Comparison of ENCODE assay signal across 18 cellular contexts in the genomic region with DNA sequence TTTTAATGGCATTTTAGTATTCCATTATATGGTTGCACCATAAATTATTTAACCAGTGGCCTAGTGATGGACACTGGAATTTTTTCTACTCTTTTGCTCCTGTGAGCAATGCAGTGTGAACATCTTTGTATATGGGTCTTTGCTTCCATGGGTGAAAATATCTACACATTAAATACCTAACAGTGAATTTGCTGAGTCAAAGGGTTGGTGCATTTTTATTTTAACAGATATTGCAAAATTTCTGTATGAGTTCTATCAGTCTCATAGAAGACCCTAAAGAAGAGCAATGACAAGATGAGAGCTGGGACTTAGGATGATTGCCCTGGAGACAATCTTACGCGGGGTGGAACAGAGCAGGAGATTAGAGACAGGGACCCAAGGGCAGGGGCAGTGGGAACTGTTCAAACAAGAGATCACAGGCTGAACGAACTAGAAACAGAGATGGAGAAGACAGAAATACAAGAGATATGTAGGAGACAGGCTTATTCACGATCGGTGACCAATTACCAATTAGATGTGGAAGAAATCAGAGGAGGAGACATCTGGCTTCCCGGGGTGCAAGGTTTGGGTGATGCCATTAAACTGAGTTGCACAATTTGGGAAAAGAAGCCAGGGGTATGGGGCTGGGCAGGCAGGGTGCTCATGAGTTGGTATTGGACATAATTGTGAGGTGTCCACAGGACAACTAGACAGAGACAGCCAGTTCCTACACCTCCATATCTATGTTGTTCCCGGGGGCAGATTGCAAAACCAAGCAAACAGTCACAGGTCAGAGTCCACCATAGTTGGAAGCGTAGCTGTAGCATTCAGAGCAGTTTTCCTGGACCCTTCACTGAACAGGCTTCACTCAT. TPM values are rescaled to one million over a fixed set of nuclear protein-coding genes. Genes with fewer than 3 reads are reported as not detected.
A peak's percentile ranks its signal among the peaks of the same experiment; 100 is the strongest.
DNase-seq lines count a peak whose midpoint lies in the region; ATAC-seq, FAIRE-seq and TF ChIP-seq lines count a peak whose summit lies in the region.
"Had no signal": no experiment of that assay in that cellular context is flagged by ENCODE, and none has a peak within 500 bp of the region (broad histone marks: within the 10 kb centered on the region; RNA-seq: fewer than 3 reads in every experiment).

No MANE protein-coding gene starts in this region.

- CTCF ChIA-PET in Calu3 (lab: Charles Lee): interaction anchor here (1.0 kb wide), 1 partner anchor 11 kb away, joined by 3 read pairs; no protein-coding TSS in a partner anchor
- CTCF ChIA-PET in WTC11 (lab: Charles Lee): no interaction called here
- CTCF ChIA-PET in HepG2 (lab: Yijun Ruan, JAX; ENCODE audit: low intra/inter-chr PET ratio, low total read pairs): no interaction called here

- peak overlapping the region; percentile 89 for H3K27ac ChIP-seq in HepG2 (ENCODE audit: extremely low read length, insufficient read depth, low read length)
- no peak overlapping the region for H3K27ac ChIP-seq in transverse colon

- peak; percentile 100 for FAIRE-seq in HepG2 (lab: Jason Lieb, UNC)
- FAIRE-seq: G401.6, K562 had no signal

- H3K36me3 ChIP-seq in HepG2 (replicated peaks in 1 of 2; ENCODE audit: control insufficient read depth in 1 of 2, insufficient read depth in 2 of 2, low read length in 2 of 2) (no peaks in the 10 kb centered on the region), transverse colon (no peaks in the 10 kb centered on the region)

- H3K9me3 Mint-ChIP-seq in Calu3 (ENCODE audit: low read depth, unreplicated experiment) (no peaks in the 10 kb centered on the region), WTC11 (no peaks in the 10 kb centered on the region)
- H3K9me3 Mint-ChIP-seq: GM23338 had no signal

- BruUV-seq in Calu3 (replicated peaks; lab: Mats Ljungman, UMichigan) (no TSS peak), HepG2 (replicated peaks; lab: Mats Ljungman, UMichigan) (no TSS peak)

- H3K36me3 Mint-ChIP-seq in Calu3 (ENCODE audit: insufficient read depth, unreplicated experiment) (no peaks in the 10 kb centered on the region), WTC11 (no peaks in the 10 kb centered on the region)

- DNase-seq in Calu3: peak; percentile 37
- DNase-seq in WTC11 (ENCODE audit: low spot score): no peak
- peak; percentile 96 for DNase-seq in HepG2 (ENCODE audit: low spot score)
- peak; percentile 30 for DNase-seq in transverse colon
- no peak for DNase-seq in NCI-H2196 treated with DMSO at 0.1 percent for 48 hours (lab: John Stamatoyannopoulos, UW; ENCODE audit: unreplicated experiment)
- no peak for DNase-seq in amygdala (lab: John Stamatoyannopoulos, UW)
- no peak for DNase-seq in activated CD4-positive, alpha-beta T cell treated with anti-CD3 and anti-CD28 coated beads for 1 hour
- DNase-seq: ACHN, C1 segment of cervical spinal cord, NCI-H1694 treated with DMSO at 0.1 percent for 48 hours, NCI-H510A, SHP77 treated with DMSO at 0.1 percent for 48 hours, SK-N-SH had no signal

- TF ChIP-seq EP300 in HepG2 (IDR thresholded peaks at IDR 0.05; ENCODE audit: low read depth in 2 of 2, low read length in 2 of 2) (peak; percentile 96 to 99), HepG2 (CRISPR knock-in tag; IDR thresholded peaks at IDR 0.05; ENCODE audit: borderline replicate concordance) (peak; percentile 95), transverse colon (IDR thresholded peaks at IDR 0.05; ENCODE audit: low read depth) (no peak)

- WGBS in HepG2 (ENCODE audit: low lambda C conversion rate): under 1% methylated on average over 7 of the region's 8 CpGs
- 81 to 89% methylated on average over 6 to 8 of the region's 8 CpGs for WGBS in transverse colon (ENCODE audit: low coverage in 1 of 2), 2 donors

- H3K4me1 Mint-ChIP-seq in Calu3 (ENCODE audit: low read depth, unreplicated experiment) (peaks cover 22% of the 10 kb centered on the region), WTC11 (0 out of 2 replicates have a peak, but pooled peaks cover 5% of the 10 kb centered on the region)
- H3K4me1 Mint-ChIP-seq: GM23338 had no signal

- H3K27me3 Mint-ChIP-seq in Calu3 (ENCODE audit: unreplicated experiment): peaks cover 29% of the 10 kb centered on the region
- no peaks in the 10 kb centered on the region for H3K27me3 Mint-ChIP-seq in WTC11 (ENCODE audit: low read depth)

- H4K20me1 ChIP-seq in HepG2 (ENCODE audit: insufficient read depth, low read length): no peaks in the 10 kb centered on the region

- intact Hi-C loops in Calu3 (cut with micrococcal nuclease; ENCODE audit: unreplicated experiment) (no loop called here), HepG2 (cut with micrococcal nuclease; ENCODE audit: unreplicated experiment) (loop anchor here (1.0 to 2.0 kb wide), 2 partner anchors 27 to 39 kb away; no protein-coding TSS in a partner anchor), transverse colon (cut with DNase I; ENCODE audit: low total_unique reads) (no loop called here)

- TF ChIP-seq CTCF in Calu3 (IDR thresholded peaks at IDR 0.05; ENCODE audit: unreplicated experiment): no peak
- TF ChIP-seq CTCF in WTC11 (IDR thresholded peaks at IDR 0.05): no peak
- no peak for TF ChIP-seq CTCF in HepG2 (CRISPR knock-in tag; IDR thresholded peaks at IDR 0.05)
- TF ChIP-seq CTCF in transverse colon (IDR thresholded peaks at IDR 0.05): no peak

- H3K4me2 ChIP-seq in HepG2 (ENCODE audit: low read depth, low read length): peak overlapping the region; percentile 87
- H3K4me2 ChIP-seq: GM23338, SK-N-SH had no signal

- peak; percentile 66 to 77 for TF ChIP-seq POLR2A in HepG2 (IDR thresholded peaks at IDR 0.05; ENCODE audit: insufficient read depth in 1 of 2, low read depth in 2 of 2, low read length in 2 of 2)
- no peak for TF ChIP-seq POLR2A in transverse colon (IDR thresholded peaks at IDR 0.05)

- no peaks in the 10 kb centered on the region for H3K79me2 ChIP-seq in HepG2 (ENCODE audit: insufficient read depth, low read length)

- in situ Hi-C loops in HepG2 (cut with HindIII; ENCODE audit: extremely low pct_ligation_motif_present, low pct_unique_long_range_greater_than_20kb): no loop called here
- in situ Hi-C loops in transverse colon (cut with MboI; ENCODE audit: low pct_ligation_motif_present in 1 of 4, low pct_unique_long_range_greater_than_20kb in 1 of 4, low sequenced_read_pairs in 3 of 4): loop anchor here in 1 of 4 donors (25.0 kb wide), 1 partner anchor 433 kb away; no protein-coding TSS in a partner anchor

- no peak overlapping the region for H3K27ac Mint-ChIP-seq in Calu3 (ENCODE audit: unreplicated experiment)
- no peak overlapping the region for H3K27ac Mint-ChIP-seq in WTC11
- H3K27ac Mint-ChIP-seq: GM23338 had no signal

- peaks cover 65% of the 10 kb centered on the region for H3K4me1 ChIP-seq in HepG2 (ENCODE audit: insufficient read depth, low read length)
- peaks cover 0 to 3% (median 0%) of the 10 kb centered on the region in 4 donors for H3K4me1 ChIP-seq in transverse colon

- H3K9me3 ChIP-seq in HepG2 (ENCODE audit: low read length): no peaks in the 10 kb centered on the region
- H3K9me3 ChIP-seq in transverse colon: no peaks in the 10 kb centered on the region
- H3K9me3 ChIP-seq: SK-N-SH had no signal

- H3K9ac ChIP-seq in HepG2 (ENCODE audit: insufficient read depth, low read depth, low read length): peak overlapping the region; percentile 58
- H3K9ac ChIP-seq: SK-N-SH had no signal

- ATAC-seq in WTC11 (no peak), HepG2 (peak; percentile 97)
- ATAC-seq: GM23338, HCT116, K562 had no signal

- no peaks in the 10 kb centered on the region for H3K27me3 ChIP-seq in HepG2 (ENCODE audit: control insufficient read depth in 1 of 2, insufficient read depth in 2 of 2, low read length in 2 of 2)
- peaks cover 4% of the 10 kb centered on the region for H3K27me3 ChIP-seq in transverse colon

- peak overlapping the region; percentile 36 for H2AFZ ChIP-seq in HepG2 (ENCODE audit: low read length)

- H3K4me3 ChIP-seq in HepG2 (replicated peaks in 1 of 3; ENCODE audit: insufficient read depth in 1 of 3, low read depth in 2 of 3, low read length in 3 of 3) (peak overlapping the region; percentile 57 to 61 (median 58)), transverse colon (no peak overlapping the region)
- H3K4me3 ChIP-seq: GM23338, K562 had no signal

- POLR2A ChIA-PET in WTC11 (lab: Charles Lee): no interaction called here
- POLR2A ChIA-PET in HepG2 (lab: Yijun Ruan, JAX): interaction anchor here (0.6 to 3.6 kb wide), 9 partner anchors 9 to 1571 kb away, joined by 3 to 36 read pairs (median 5); no protein-coding TSS in a partner anchor

- H3K4me3 Mint-ChIP-seq in Calu3 (ENCODE audit: low read depth, unreplicated experiment) (no peak overlapping the region), WTC11 (no peak overlapping the region)
- H3K4me3 Mint-ChIP-seq: GM23338 had no signal

- no peak; the same call in 1 of the 2 replicates for TF ChIP-seq RAD21 in HepG2 (CRISPR knock-in tag; IDR thresholded peaks at IDR 0.05)

RNA-seq across cellular contexts. Expression of gene LONP2, which starts 39.9 kb away (rescaled TPM):
- total RNA-seq in Calu3 (2022) (83.3 and 86.9 TPM in 2 replicates), WTC11 (2021) (28.4 to 32.4 TPM (median 30.9 TPM) in 3 replicates), HepG2 (2016; rRNA removed; fragmentation: Illumina TruSeq; extraction: Trizol) (63.3 and 85.6 TPM in 2 replicates), transverse colon (100 to 1,000 TPM in 1 of 4 donors, 10 to 100 TPM in 3; 51.3 to 104 (median 65.3) TPM)
- 26.7 and 27.2 TPM in 2 replicates for total RNA-seq in HepG2 (2016; cell fraction: cytosol; rRNA removed; fragmentation: Illumina TruSeq; extraction: Trizol; ENCODE audit: low read depth)
- 63.0 and 78.4 TPM in 2 replicates for total RNA-seq in HepG2 (2016; cell fraction: insoluble cytoplasmic fraction; rRNA removed; fragmentation: Illumina TruSeq; extraction: Trizol)
- total RNA-seq in HepG2 (2016; cell fraction: membrane; rRNA removed; fragmentation: Illumina TruSeq; extraction: Trizol): 27.7 and 32.4 TPM in 2 replicates
- 49.5 and 56.4 TPM in 2 replicates for total RNA-seq in HepG2 (2016; cell fraction: nucleus; rRNA removed; fragmentation: Illumina TruSeq; extraction: Trizol)
- polyA plus RNA-seq in HepG2 (2011; rRNA removed): 39.2 and 41.3 TPM in 2 replicates
- 22.8 and 26.7 TPM in 2 replicates for polyA plus RNA-seq in HepG2 (2011; cell fraction: cytosol; rRNA removed)
- polyA plus RNA-seq in HepG2 (2011; cell fraction: nucleus; rRNA removed): 42.5 and 46.5 TPM in 2 replicates
- 26.7 and 35.9 TPM in 2 replicates for polyA plus RNA-seq in HepG2 (2012)
- 3.8 and 4.6 TPM in 2 replicates for polyA plus RNA-seq in HepG2 (2016; cell fraction: cytosol; fragmentation: Illumina TruSeq; extraction: Trizol; ENCODE audit: low read depth)
- 47.9 and 51.0 TPM in 2 replicates for polyA plus RNA-seq in HepG2 (2016; cell fraction: insoluble cytoplasmic fraction; fragmentation: Illumina TruSeq; extraction: Trizol; ENCODE audit: low read depth)
- 7.6 and 10.0 TPM in 2 replicates for polyA plus RNA-seq in HepG2 (2016; cell fraction: membrane; fragmentation: Illumina TruSeq; extraction: Trizol; ENCODE audit: low read depth)
- 47.6 and 48.7 TPM in 2 replicates for polyA plus RNA-seq in HepG2 (2016; cell fraction: nucleus; fragmentation: Illumina TruSeq; extraction: Trizol; ENCODE audit: insufficient read depth, low read depth)
- polyA minus RNA-seq in HepG2 (2011; rRNA and poly(A)+ RNA removed; ENCODE audit: low replicate concordance): 88.6 and 115 TPM in 2 replicates
- 55.5 and 68.8 TPM in 2 replicates for polyA minus RNA-seq in HepG2 (2011; cell fraction: cytosol; rRNA and poly(A)+ RNA removed)
- polyA minus RNA-seq in HepG2 (2011; cell fraction: nucleus; rRNA and poly(A)+ RNA removed): 91.2 and 118 TPM in 2 replicates

RNA-seq across cellular contexts. Expression of gene ABCC11, which starts 43.1 kb away (rescaled TPM):
- total RNA-seq in Calu3 (2022) (0.26 and 0.56 TPM in 2 replicates), WTC11 (2021) (0.05 to 0.30 TPM in 2 of 3 replicates, not detected in the other), HepG2 (2016; rRNA removed; fragmentation: Illumina TruSeq; extraction: Trizol) (1.0 and 1.2 TPM in 2 replicates), transverse colon (10 to 100 TPM in 1 of 4 donors, under 1 TPM in 2, not detected in 1; 0.16 to 10.7 (median 0.27) TPM)
- total RNA-seq in HepG2 (2016; cell fraction: cytosol; rRNA removed; fragmentation: Illumina TruSeq; extraction: Trizol; ENCODE audit: low read depth): 0.09 and 0.20 TPM in 2 replicates
- total RNA-seq in HepG2 (2016; cell fraction: insoluble cytoplasmic fraction; rRNA removed; fragmentation: Illumina TruSeq; extraction: Trizol): 0.89 and 1.7 TPM in 2 replicates
- total RNA-seq in HepG2 (2016; cell fraction: membrane; rRNA removed; fragmentation: Illumina TruSeq; extraction: Trizol): 0.34 and 0.62 TPM in 2 replicates
- total RNA-seq in HepG2 (2016; cell fraction: nucleus; rRNA removed; fragmentation: Illumina TruSeq; extraction: Trizol): 0.62 and 0.81 TPM in 2 replicates
- 1.4 and 2.2 TPM in 2 replicates for polyA plus RNA-seq in HepG2 (2011; rRNA removed)
- 1.1 and 1.3 TPM in 2 replicates for polyA plus RNA-seq in HepG2 (2011; cell fraction: cytosol; rRNA removed)
- polyA plus RNA-seq in HepG2 (2011; cell fraction: nucleus; rRNA removed): 1.2 and 1.6 TPM in 2 replicates
- 0.80 and 1.1 TPM in 2 replicates for polyA plus RNA-seq in HepG2 (2012)
- polyA plus RNA-seq in HepG2 (2016; cell fraction: cytosol; fragmentation: Illumina TruSeq; extraction: Trizol; ENCODE audit: low read depth): 0.10 and 0.20 TPM in 2 replicates
- 1.0 and 1.2 TPM in 2 replicates for polyA plus RNA-seq in HepG2 (2016; cell fraction: insoluble cytoplasmic fraction; fragmentation: Illumina TruSeq; extraction: Trizol; ENCODE audit: low read depth)
- polyA plus RNA-seq in HepG2 (2016; cell fraction: membrane; fragmentation: Illumina TruSeq; extraction: Trizol; ENCODE audit: low read depth): 0.32 and 0.61 TPM in 2 replicates
- polyA plus RNA-seq in HepG2 (2016; cell fraction: nucleus; fragmentation: Illumina TruSeq; extraction: Trizol; ENCODE audit: insufficient read depth, low read depth): 0.83 and 1.9 TPM in 2 replicates
- 0.51 and 3.8 TPM in 2 replicates for polyA minus RNA-seq in HepG2 (2011; rRNA and poly(A)+ RNA removed; ENCODE audit: low replicate concordance)
- 0.88 and 1.8 TPM in 2 replicates for polyA minus RNA-seq in HepG2 (2011; cell fraction: cytosol; rRNA and poly(A)+ RNA removed)
- polyA minus RNA-seq in HepG2 (2011; cell fraction: nucleus; rRNA and poly(A)+ RNA removed): 0.64 and 1.4 TPM in 2 replicates
- total RNA-seq: GM23338, RPMI7951 had no signal

RNA-seq across cellular contexts. Expression of gene ABCC12, which starts 48.4 kb away (rescaled TPM):
- total RNA-seq in Calu3 (2022) (not detected in 2 replicates), WTC11 (2021) (not detected in 3 replicates), HepG2 (2016; rRNA removed; fragmentation: Illumina TruSeq; extraction: Trizol) (not detected in 2 replicates), transverse colon (not detected)
- total RNA-seq in HepG2 (2016; cell fraction: cytosol; rRNA removed; fragmentation: Illumina TruSeq; extraction: Trizol; ENCODE audit: low read depth): not detected in 2 replicates
- total RNA-seq in HepG2 (2016; cell fraction: insoluble cytoplasmic fraction; rRNA removed; fragmentation: Illumina TruSeq; extraction: Trizol): not detected in 2 replicates
- total RNA-seq in HepG2 (2016; cell fraction: membrane; rRNA removed; fragmentation: Illumina TruSeq; extraction: Trizol): not detected in 2 replicates
- not detected in 2 replicates for total RNA-seq in HepG2 (2016; cell fraction: nucleus; rRNA removed; fragmentation: Illumina TruSeq; extraction: Trizol)
- polyA plus RNA-seq in HepG2 (2011; rRNA removed): 0.22 TPM in 1 of 2 replicates, not detected in the other
- polyA plus RNA-seq in HepG2 (2011; cell fraction: cytosol; rRNA removed): not detected in 2 replicates
- polyA plus RNA-seq in HepG2 (2011; cell fraction: nucleus; rRNA removed): not detected in 2 replicates
- polyA plus RNA-seq in HepG2 (2012): not detected in 2 replicates
- polyA plus RNA-seq in HepG2 (2016; cell fraction: cytosol; fragmentation: Illumina TruSeq; extraction: Trizol; ENCODE audit: low read depth): not detected in 2 replicates
- not detected in 2 replicates for polyA plus RNA-seq in HepG2 (2016; cell fraction: insoluble cytoplasmic fraction; fragmentation: Illumina TruSeq; extraction: Trizol; ENCODE audit: low read depth)
- polyA plus RNA-seq in HepG2 (2016; cell fraction: membrane; fragmentation: Illumina TruSeq; extraction: Trizol; ENCODE audit: low read depth): not detected in 2 replicates
- not detected in 2 replicates for polyA plus RNA-seq in HepG2 (2016; cell fraction: nucleus; fragmentation: Illumina TruSeq; extraction: Trizol; ENCODE audit: insufficient read depth, low read depth)
- polyA minus RNA-seq in HepG2 (2011; rRNA and poly(A)+ RNA removed; ENCODE audit: low replicate concordance): not detected in 2 replicates
- polyA minus RNA-seq in HepG2 (2011; cell fraction: cytosol; rRNA and poly(A)+ RNA removed): not detected in 2 replicates
- not detected in 2 replicates for polyA minus RNA-seq in HepG2 (2011; cell fraction: nucleus; rRNA and poly(A)+ RNA removed)
- total RNA-seq: GM23338, K562 had no signal
- polyA plus RNA-seq: GM23338, K562, SK-N-SH had no signal

Comparison
In these comparisons a context has a peak if more than half of its experiments do, and no peak if none do; other contexts are left out.
1. DNase-seq: peak in Calu3 (single experiment), HepG2 (single experiment) and transverse colon (single experiment); none in WTC11 (single experiment), NCI-H2196 treated with DMSO at 0.1 percent for 48 hours (single experiment), amygdala (0 of 56) and activated CD4-positive, alpha-beta T cell treated with anti-CD3 and anti-CD28 coated beads for 1 hour (single experiment).
2. H3K4me3 ChIP-seq: peak in HepG2 (3 of 3); none in transverse colon (0 of 4).